25 cellular contexts compared by ENCODE assay signal in genomic region chr11:68369161-68369560, GRCh38. TPM values are rescaled to one million over a fixed set of nuclear protein-coding genes. Genes with fewer than 3 reads are reported as not detected.
DNase-seq lines count a peak whose midpoint lies in the region; ATAC-seq and TF ChIP-seq lines count a peak whose summit lies in the region.
"Had no signal": no experiment of that assay in that cellular context is flagged by ENCODE, and none has a peak within 500 bp of the region (broad histone marks: within the 10 kb centered on the region; RNA-seq: fewer than 3 reads in every experiment).

No MANE protein-coding gene starts in this region.

- H3K27me3 Mint-ChIP-seq in dendritic cell treated with granulocyte-macrophage colony-stimulating factor and Interleukin-4, amounts not matched to agents 40 ng/mL and 50 ng/mL, for 4 days, result peaks cover 48% of the 10 kb centered on the region
- no peaks in the 10 kb centered on the region for H3K27me3 Mint-ChIP-seq in osteocyte (ENCODE audit: unreplicated experiment)
- H3K27me3 Mint-ChIP-seq in activated T-helper 2 cell treated with anti-CD3 and anti-CD28 coated beads, Interferon-gamma antibody, Interleukin-2, Interleukin-4, amounts not matched to agents 10 μg/mL and 5 μg/mL and 100 μg/mL, durations not matched to agents 14 hours and 24 hours and 36 hours (ENCODE audit: low read depth), result peaks cover 2% of the 10 kb centered on the region
- H3K27me3 Mint-ChIP-seq: activated naive CD8-positive, alpha-beta T cell treated with anti-CD3 and anti-CD28 coated beads for 36 hours; activated T-helper 17 cell treated with anti-CD3 and anti-CD28 coated beads, Interleukin-2, amount 50 U/mL, for 72 hours had no signal

- H3K9me3 ChIP-seq in BLaER1 treated with 17β-estradiol and CSF1 and Interleukin-3, amounts not matched to agents 10 nM and 100 nM (replicated peaks in 1 of 11), result no peaks in the 10 kb centered on the region
- H3K9me3 ChIP-seq in OCI-LY3 (ENCODE audit: insufficient read depth, low read length), result no peaks in the 10 kb centered on the region
- H3K9me3 ChIP-seq: gastrocnemius medialis, lower lobe of right lung, MG63 had no signal

- no peak overlapping the region for H2AFZ ChIP-seq in OCI-LY3 (ENCODE audit: low read depth, low read length)

- peaks cover 0 to 21% (median 0%) of the 10 kb centered on the region in 11 experiments; a peak in 6 of 22 replicates for H3K27me3 ChIP-seq in BLaER1 treated with 17β-estradiol and CSF1 and Interleukin-3, amounts not matched to agents 10 nM and 100 nM
- no peaks in the 10 kb centered on the region for H3K27me3 ChIP-seq in OCI-LY3 (ENCODE audit: low read depth, low read length)
- H3K27me3 ChIP-seq: gastrocnemius medialis, MG63 had no signal

- H3K79me2 ChIP-seq in OCI-LY3 (ENCODE audit: low read length), result peaks cover 13% of the 10 kb centered on the region

- peak overlapping the region in 3 of 11 experiments; percentile 49 to 60 (median 54); a peak in 2 of 22 replicates for H3K9ac ChIP-seq in BLaER1 treated with 17β-estradiol and CSF1 and Interleukin-3, amounts not matched to agents 10 nM and 100 nM
- no peak overlapping the region for H3K9ac ChIP-seq in OCI-LY3 (ENCODE audit: low read length)

- peaks cover 78% of the 10 kb centered on the region for H3K4me1 Mint-ChIP-seq in dendritic cell treated with granulocyte-macrophage colony-stimulating factor and Interleukin-4, amounts not matched to agents 40 ng/mL and 50 ng/mL, for 4 days (ENCODE audit: low read depth)
- H3K4me1 Mint-ChIP-seq in osteocyte (ENCODE audit: unreplicated experiment), result peaks cover 86% of the 10 kb centered on the region
- peaks cover 7% of the 10 kb centered on the region for H3K4me1 Mint-ChIP-seq in activated T-helper 2 cell treated with anti-CD3 and anti-CD28 coated beads, Interferon-gamma antibody, Interleukin-2, Interleukin-4, amounts not matched to agents 10 μg/mL and 5 μg/mL and 100 μg/mL, durations not matched to agents 14 hours and 24 hours and 36 hours (ENCODE audit: low read depth)
- H3K4me1 Mint-ChIP-seq: activated naive CD8-positive, alpha-beta T cell treated with anti-CD3 and anti-CD28 coated beads for 36 hours; activated T-helper 17 cell treated with anti-CD3 and anti-CD28 coated beads, Interleukin-2, amount 50 U/mL, for 72 hours had no signal

- intact Hi-C loops in dendritic cell treated with granulocyte-macrophage colony-stimulating factor and Interleukin-4, amounts not matched to agents 40 ng/mL and 50 ng/mL, for 4 days (cut with micrococcal nuclease), result no loop called here
- intact Hi-C loops in activated T-helper 2 cell treated with anti-CD3 and anti-CD28 coated beads, Interferon-gamma antibody, Interleukin-2, Interleukin-4, amounts not matched to agents 10 μg/mL and 5 μg/mL and 100 μg/mL, durations not matched to agents 14 hours and 24 hours and 36 hours (cut with micrococcal nuclease), result no loop called here

- TF ChIP-seq CTCF in OCI-LY3 (IDR thresholded peaks at IDR 0.05; ENCODE audit: low read depth, low read length), result peak; percentile 37; the same call in 1 of the 2 replicates
- no peak for TF ChIP-seq CTCF in osteocyte (IDR thresholded peaks at IDR 0.05)

- H3K36me3 Mint-ChIP-seq in dendritic cell treated with granulocyte-macrophage colony-stimulating factor and Interleukin-4, amounts not matched to agents 40 ng/mL and 50 ng/mL, for 4 days (ENCODE audit: low read depth), result peaks cover 6% of the 10 kb centered on the region
- H3K36me3 Mint-ChIP-seq in osteocyte (ENCODE audit: unreplicated experiment), result peaks cover 48% of the 10 kb centered on the region
- no peaks in the 10 kb centered on the region for H3K36me3 Mint-ChIP-seq in activated T-helper 2 cell treated with anti-CD3 and anti-CD28 coated beads, Interferon-gamma antibody, Interleukin-2, Interleukin-4, amounts not matched to agents 10 μg/mL and 5 μg/mL and 100 μg/mL, durations not matched to agents 14 hours and 24 hours and 36 hours (ENCODE audit: low read depth)

- DNase-seq in osteocyte (ENCODE audit: extremely low spot score, unreplicated experiment) (no peak), NCI-H2227 (lab: John Stamatoyannopoulos, UW; ENCODE audit: unreplicated experiment) (no peak), hippocampal formation (lab: John Stamatoyannopoulos, UW) (no peak)
- DNase-seq in activated T-helper 2 cell treated with anti-CD3 and anti-CD28 coated beads, Interferon-gamma antibody, Interleukin-2, Interleukin-4, amounts not matched to agents 10 μg/mL and 5 μg/mL and 100 μg/mL, durations not matched to agents 14 hours and 24 hours and 36 hours (ENCODE audit: low spot score), result no peak
- DNase-seq: activated CD4-positive, alpha-beta T cell treated with anti-CD3 and anti-CD28 coated beads, Interleukin-2, amount 50 U/mL, for 48 hours; activated CD8-positive, alpha-beta memory T cell treated with anti-CD3 and anti-CD28 coated beads, Interleukin-2, amount 50 U/mL, for 4 hours; activated naive CD8-positive, alpha-beta T cell treated with anti-CD3 and anti-CD28 coated beads for 36 hours; gastrocnemius medialis; H9; lower lobe of right lung; MG63; NCI-H1417; NCI-H2081 treated with DMSO at 0.1 percent for 48 hours; NCI-H82; SHP77; small intestine; stimulated activated CD4-positive, alpha-beta T cell treated with anti-CD3 and anti-CD28 coated beads, Interleukin-2, amount 100 ng/mL, for 48 hours; stimulated activated naive CD4-positive, alpha-beta T cell; SW 1271 had no signal

- H3K4me2 ChIP-seq in BLaER1 treated with 17β-estradiol and CSF1 and Interleukin-3, amounts not matched to agents 10 nM and 100 nM, result peak overlapping the region; percentile 85 to 98 (median 90)
- no peak overlapping the region for H3K4me2 ChIP-seq in OCI-LY3 (ENCODE audit: low read length)

- H3K4me1 ChIP-seq in BLaER1 treated with 17β-estradiol and CSF1 and Interleukin-3, amounts not matched to agents 10 nM and 100 nM, result peaks cover 62 to 80% (median 67%) of the 10 kb centered on the region in 10 experiments
- H3K4me1 ChIP-seq in OCI-LY3 (ENCODE audit: low read length), result peaks cover 67% of the 10 kb centered on the region

- ATAC-seq in HG03521 (IDR thresholded peaks at IDR 0.05; ENCODE audit: unreplicated experiment), result no peak
- ATAC-seq: activated T-helper 17 cell treated with anti-CD3 and anti-CD28 coated beads, Interleukin-2, amount 50 U/mL, for 72 hours; gastrocnemius medialis; lower lobe of right lung had no signal

- no peak overlapping the region for H3K4me3 Mint-ChIP-seq in dendritic cell treated with granulocyte-macrophage colony-stimulating factor and Interleukin-4, amounts not matched to agents 40 ng/mL and 50 ng/mL, for 4 days
- no peak overlapping the region for H3K4me3 Mint-ChIP-seq in osteocyte (ENCODE audit: unreplicated experiment)
- no peak overlapping the region for H3K4me3 Mint-ChIP-seq in activated T-helper 2 cell treated with anti-CD3 and anti-CD28 coated beads, Interferon-gamma antibody, Interleukin-2, Interleukin-4, amounts not matched to agents 10 μg/mL and 5 μg/mL and 100 μg/mL, durations not matched to agents 14 hours and 24 hours and 36 hours (ENCODE audit: low read depth)
- H3K4me3 Mint-ChIP-seq: activated naive CD8-positive, alpha-beta T cell treated with anti-CD3 and anti-CD28 coated beads for 36 hours; activated T-helper 17 cell treated with anti-CD3 and anti-CD28 coated beads, Interleukin-2, amount 50 U/mL, for 72 hours; H9 had no signal

- H3K36me3 ChIP-seq in BLaER1 treated with 17β-estradiol and CSF1 and Interleukin-3, amounts not matched to agents 10 nM and 100 nM, result peaks cover 0 to 51% (median 28%) of the 10 kb centered on the region in 11 experiments; a peak in 18 of 22 replicates
- peaks cover 20% of the 10 kb centered on the region for H3K36me3 ChIP-seq in OCI-LY3 (replicated peaks; ENCODE audit: low read depth, low read length)
- H3K36me3 ChIP-seq: MG63 had no signal

- no peaks in the 10 kb centered on the region for H3K9me3 Mint-ChIP-seq in dendritic cell treated with granulocyte-macrophage colony-stimulating factor and Interleukin-4, amounts not matched to agents 40 ng/mL and 50 ng/mL, for 4 days
- H3K9me3 Mint-ChIP-seq in osteocyte (ENCODE audit: unreplicated experiment), result no peaks in the 10 kb centered on the region
- no peaks in the 10 kb centered on the region for H3K9me3 Mint-ChIP-seq in activated T-helper 2 cell treated with anti-CD3 and anti-CD28 coated beads, Interferon-gamma antibody, Interleukin-2, Interleukin-4, amounts not matched to agents 10 μg/mL and 5 μg/mL and 100 μg/mL, durations not matched to agents 14 hours and 24 hours and 36 hours
- H3K9me3 Mint-ChIP-seq: activated naive CD8-positive, alpha-beta T cell treated with anti-CD3 and anti-CD28 coated beads for 36 hours; activated T-helper 17 cell treated with anti-CD3 and anti-CD28 coated beads, Interleukin-2, amount 50 U/mL, for 72 hours had no signal

- peak overlapping the region; percentile 77 for H3K27ac Mint-ChIP-seq in dendritic cell treated with granulocyte-macrophage colony-stimulating factor and Interleukin-4, amounts not matched to agents 40 ng/mL and 50 ng/mL, for 4 days
- H3K27ac Mint-ChIP-seq in osteocyte (ENCODE audit: unreplicated experiment), result peak overlapping the region; percentile 99
- no peak overlapping the region for H3K27ac Mint-ChIP-seq in activated T-helper 2 cell treated with anti-CD3 and anti-CD28 coated beads, Interferon-gamma antibody, Interleukin-2, Interleukin-4, amounts not matched to agents 10 μg/mL and 5 μg/mL and 100 μg/mL, durations not matched to agents 14 hours and 24 hours and 36 hours
- H3K27ac Mint-ChIP-seq: activated naive CD8-positive, alpha-beta T cell treated with anti-CD3 and anti-CD28 coated beads for 36 hours; activated T-helper 17 cell treated with anti-CD3 and anti-CD28 coated beads, Interleukin-2, amount 50 U/mL, for 72 hours had no signal

- no peak overlapping the region for H3K27ac ChIP-seq in BLaER1 treated with 17β-estradiol and CSF1 and Interleukin-3, amounts not matched to agents 10 nM and 100 nM
- H3K27ac ChIP-seq in OCI-LY3 (ENCODE audit: low read length), result peak overlapping the region; percentile 94
- H3K27ac ChIP-seq: C4-2B, lower lobe of right lung had no signal

- H3K4me3 ChIP-seq in BLaER1 treated with 17β-estradiol and CSF1 and Interleukin-3, amounts not matched to agents 10 nM and 100 nM, result no peak overlapping the region
- no peak overlapping the region for H3K4me3 ChIP-seq in OCI-LY3 (ENCODE audit: low read length)
- H3K4me3 ChIP-seq: gastrocnemius medialis, lower lobe of right lung, MG63 had no signal

- peaks cover 4 to 91% (median 52%) of the 10 kb centered on the region in 11 experiments; a peak in 19 of 22 replicates for H4K20me1 ChIP-seq in BLaER1 treated with 17β-estradiol and CSF1 and Interleukin-3, amounts not matched to agents 10 nM and 100 nM
- no peaks in the 10 kb centered on the region for H4K20me1 ChIP-seq in OCI-LY3 (ENCODE audit: insufficient read depth, low read length)

RNA-seq across cellular contexts. Expression of gene LRP5, which starts 56.8 kb away (rescaled TPM):
- total RNA-seq in osteocyte, result 162 and 179 TPM in 2 replicates
- total RNA-seq in activated T-helper 2 cell treated with anti-CD3 and anti-CD28 coated beads, Interferon-gamma antibody, Interleukin-2, Interleukin-4, amounts not matched to agents 10 μg/mL and 5 μg/mL and 100 μg/mL, durations not matched to agents 14 hours and 24 hours and 36 hours, result 9.4 and 11.1 TPM in 2 replicates

Comparison
In these comparisons a context has a peak if more than half of its experiments do, and no peak if none do; other contexts are left out.
1. RNA of gene LRP5, which starts 56.8 kb away (total RNA-seq): 162 to 179 TPM in osteocyte; 9.4 to 11.1 TPM in activated T-helper 2 cell treated with anti-CD3 and anti-CD28 coated beads, Interferon-gamma antibody, Interleukin-2, Interleukin-4, amounts not matched to agents 10 μg/mL and 5 μg/mL and 100 μg/mL, durations not matched to agents 14 hours and 24 hours and 36 hours; every median in the first group is over 10 times any median in the second.